ENCODE assay signal across 14 cellular contexts in genomic region chr12:26238341-26239126, GRCh38. TPM values are rescaled to one million over a fixed set of nuclear protein-coding genes. Genes with fewer than 3 reads are reported as not detected.
DNase-seq lines count a peak whose midpoint lies in the region; ATAC-seq and TF ChIP-seq lines count a peak whose summit lies in the region.
"Had no signal": no experiment of that assay in that cellular context is flagged by ENCODE, and none has a peak within 500 bp of the region (broad histone marks: within the 10 kb centered on the region; RNA-seq: fewer than 3 reads in every experiment).

No MANE protein-coding gene starts in this region.

- intact Hi-C loops in body of pancreas (cut with DNase I) (no loop called here), left cardiac atrium (cut with DNase I) (no loop called here)

- H3K4me3 ChIP-seq in HEK293 (ENCODE audit: low read depth, low read length): no peak overlapping the region
- no peak overlapping the region for H3K4me3 ChIP-seq in body of pancreas
- H3K4me3 ChIP-seq in skin epidermis: no peak overlapping the region
- H3K4me3 ChIP-seq: esophagus muscularis mucosa had no signal

- POLR2A ChIA-PET in HEK293 (lab: Yijun Ruan, JAX): no interaction called here

- H3K4me1 ChIP-seq in HEK293 (ENCODE audit: control insufficient read depth, insufficient read depth, low read length): peaks cover 13% of the 10 kb centered on the region
- peaks cover 9% of the 10 kb centered on the region for H3K4me1 ChIP-seq in body of pancreas

- in situ Hi-C loops in ACHN (cut with HindIII; ENCODE audit: low pct_ligation_motif_present, low pct_unique_long_range_greater_than_20kb, low sequenced_read_pairs): no loop called here

- TF ChIP-seq POLR2A in body of pancreas (IDR thresholded peaks at IDR 0.05): no peak

- ATAC-seq in body of pancreas: peak; percentile 10
- ATAC-seq in left cardiac atrium: peak in 1 of 2 donors; percentile 76
- no peak for ATAC-seq in GM19324 (IDR thresholded peaks at IDR 0.05; ENCODE audit: low FRiP score, unreplicated experiment)
- no peak for ATAC-seq in GM21381 (IDR thresholded peaks at IDR 0.05; ENCODE audit: unreplicated experiment)
- no peak for ATAC-seq in GM21717 (IDR thresholded peaks at IDR 0.05; ENCODE audit: unreplicated experiment)
- ATAC-seq: activated CD8-positive, alpha-beta memory T cell treated with anti-CD3 and anti-CD28 coated beads, Interleukin-2, amount 10 ng/mL, durations not matched to agents 7 days and 5 days had no signal

- TF ChIP-seq CTCF in HEK293 (tag by site-specific recombination; IDR thresholded peaks at IDR 0.05): no peak
- no peak for TF ChIP-seq CTCF in body of pancreas (IDR thresholded peaks at IDR 0.05)

- 64 to 69% methylated on average over 4 of the region's 4 CpGs for WGBS in body of pancreas, 2 donors

- no peak for DNase-seq in body of pancreas
- peak; percentile 41 for DNase-seq in left cardiac atrium
- DNase-seq in ACHN: no peak
- DNase-seq: activated CD8-positive, alpha-beta memory T cell treated with anti-CD3 and anti-CD28 coated beads, Interleukin-2, amount 10 ng/mL, durations not matched to agents 7 days and 5 days; activated naive CD4-positive, alpha-beta T cell treated with anti-CD3 and anti-CD28 coated beads, Interleukin-2, amount 10 ng/mL, durations not matched to agents 7 days and 5 days; DMS 273 treated with DMSO at 0.1 percent for 48 hours; NK-92 treated with Interleukin-12 subunit alpha and Interleukin-12 subunit beta, amount 100 ng/mL, for 24 hours had no signal

- H3K36me3 ChIP-seq in HEK293 (ENCODE audit: control insufficient read depth in 2 of 2, insufficient read depth in 1 of 2, low read length in 2 of 2) (no peaks in the 10 kb centered on the region), body of pancreas (replicated peaks in 1 of 2; ENCODE audit: insufficient read depth in 1 of 2, low read depth in 2 of 2) (no peaks in the 10 kb centered on the region)
- H3K36me3 ChIP-seq: esophagus muscularis mucosa had no signal

- H3K9me3 ChIP-seq in HEK293 (ENCODE audit: control insufficient read depth, insufficient read depth, low read depth, low read length) (no peaks in the 10 kb centered on the region), body of pancreas (no peaks in the 10 kb centered on the region)
- H3K9me3 ChIP-seq: esophagus muscularis mucosa had no signal

- H3K27me3 ChIP-seq in body of pancreas: no peaks in the 10 kb centered on the region
- H3K27me3 ChIP-seq: esophagus muscularis mucosa had no signal

- H3K27ac ChIP-seq in HEK293 (ENCODE audit: extremely low read depth, low read depth, low read length) (no peak overlapping the region), body of pancreas (no peak overlapping the region), skin epidermis (peak overlapping the region in 17 of 21 experiments; percentile 5 to 76 (median 47))
- H3K27ac ChIP-seq: VCaP had no signal

- CTCF ChIA-PET in HEK293 (lab: Yijun Ruan, JAX): interaction anchor here (0.7 kb wide), 1 partner anchor 318 kb away, joined by 3 read pairs; no protein-coding TSS in a partner anchor

TF ChIP-seq in HEK293, 187 proteins besides CTCF, POLR2A, EP300 and RAD21:
- TF ChIP-seq ZNF664 (tag by site-specific recombination; IDR thresholded peaks at IDR 0.05): no peak
- no peak for TF ChIP-seq GLI4 (tag by site-specific recombination; IDR thresholded peaks at IDR 0.05)
- TF ChIP-seq ZNF645 (tag by site-specific recombination; IDR thresholded peaks at IDR 0.05): no peak
- TF ChIP-seq BCL11A (tag by site-specific recombination; IDR thresholded peaks at IDR 0.05; ENCODE audit: low read depth): no peak
- peak; percentile 44; the same call in 1 of the 2 replicates for TF ChIP-seq EGR2 (tag by site-specific recombination; IDR thresholded peaks at IDR 0.05; ENCODE audit: low read depth)
- TF ChIP-seq ZFHX2 (tag by site-specific recombination; conservative IDR thresholded peaks at IDR 0.05): peak; percentile 64
- no peak for TF ChIP-seq KLF10 (tag by site-specific recombination; IDR thresholded peaks at IDR 0.05)
- TF ChIP-seq ZSCAN4 (tag by site-specific recombination; IDR thresholded peaks at IDR 0.05): no peak

RNA-seq across cellular contexts. Expression of gene SSPN, which starts 43.2 kb away (rescaled TPM):
- total RNA-seq in body of pancreas (1 to 10 TPM; 3.3 to 6.7 TPM), left cardiac atrium (100 to 1,000 TPM; 103 to 114 TPM)
- total RNA-seq: activated CD8-positive, alpha-beta memory T cell treated with anti-CD3 and anti-CD28 coated beads, Interleukin-2, amount 10 ng/mL, durations not matched to agents 7 days and 5 days had no signal

Comparison
In these comparisons a context has a peak if more than half of its experiments do, and no peak if none do; other contexts are left out.
1. H3K27ac ChIP-seq: peak in skin epidermis (17 of 21); none in HEK293 (single experiment) and body of pancreas (0 of 4).
2. RNA of gene SSPN, which starts 43.2 kb away (total RNA-seq): 103 to 114 TPM in left cardiac atrium; 3.3 to 6.7 TPM in body of pancreas; every median in the first group is over 10 times any median in the second.